In the genomic region with DNA sequence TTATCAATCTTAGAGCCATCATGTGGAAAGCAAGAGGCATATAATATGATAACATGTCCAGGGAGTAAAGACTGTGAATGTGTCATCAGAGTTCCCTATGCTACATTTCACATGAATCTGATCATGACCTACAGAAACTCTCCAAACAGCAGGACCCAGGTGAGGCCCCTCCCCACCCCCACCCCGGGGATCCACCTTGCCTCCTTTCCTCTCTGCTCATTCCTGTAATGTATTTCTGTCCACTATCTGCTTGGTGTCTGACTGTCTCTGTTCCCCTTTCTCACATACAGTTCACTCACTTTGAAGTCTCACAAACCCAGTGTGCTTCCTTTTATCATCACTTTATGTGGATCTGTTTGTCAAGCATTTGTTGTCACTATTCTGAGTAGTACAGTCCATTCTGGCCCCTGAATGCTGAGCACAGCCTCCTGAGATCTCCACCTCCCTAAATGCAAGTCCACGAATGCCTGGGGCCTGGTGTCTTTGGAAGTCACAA, we compare ENCODE assay signal across 18 cellular contexts.
A peak's percentile ranks its signal among the peaks of the same experiment; 100 is the strongest.
DNase-seq lines count a peak whose midpoint lies in the region; ATAC-seq and TF ChIP-seq lines count a peak whose summit lies in the region.
"Had no signal": no experiment of that assay in that cellular context is flagged by ENCODE, and none has a peak within 500 bp of the region (broad histone marks: within the 10 kb centered on the region; RNA-seq: fewer than 3 reads in every experiment).

No MANE protein-coding gene starts in this region.

- 0 out of 2 replicates have a peak, but pooled peaks cover 3% of the 10 kb centered on the region for H3K4me1 Mint-ChIP-seq in WTC11
- H3K4me1 Mint-ChIP-seq: activated naive CD4-positive, alpha-beta T cell treated with anti-CD3 and anti-CD28 coated beads, Interleukin-2, amount 50 U/mL, for 24 hours had no signal

- H3K27me3 ChIP-seq in H7 (ENCODE audit: control insufficient read depth, insufficient read depth, low read length): no peaks in the 10 kb centered on the region
- H3K27me3 ChIP-seq: BLaER1 treated with 17β-estradiol and CSF1 and Interleukin-3, amounts not matched to agents 10 nM and 100 nM had no signal

- no peaks in the 10 kb centered on the region; the same call in 1 of the 2 replicates for H3K27me3 Mint-ChIP-seq in WTC11 (ENCODE audit: low read depth)

- H3K27ac Mint-ChIP-seq in WTC11: peak overlapping the region; percentile 5; the same call in 1 of the 2 replicates
- H3K27ac Mint-ChIP-seq: activated naive CD4-positive, alpha-beta T cell treated with anti-CD3 and anti-CD28 coated beads, Interleukin-2, amount 50 U/mL, for 24 hours had no signal

- TF ChIP-seq CTCF in WTC11 (IDR thresholded peaks at IDR 0.05): no peak

- POLR2A ChIA-PET in WTC11 (lab: Charles Lee): no interaction called here

- H3K36me3 Mint-ChIP-seq in WTC11: no peaks in the 10 kb centered on the region
- H3K36me3 Mint-ChIP-seq: activated naive CD4-positive, alpha-beta T cell treated with anti-CD3 and anti-CD28 coated beads, Interleukin-2, amount 50 U/mL, for 24 hours had no signal

- H3K9me3 Mint-ChIP-seq in WTC11: peaks cover 24% of the 10 kb centered on the region
- H3K9me3 Mint-ChIP-seq: activated naive CD4-positive, alpha-beta T cell treated with anti-CD3 and anti-CD28 coated beads, Interleukin-2, amount 50 U/mL, for 24 hours had no signal

- ATAC-seq in GM18858 (IDR thresholded peaks at IDR 0.05; ENCODE audit: unreplicated experiment) (peak; percentile 70), GM21526 (IDR thresholded peaks at IDR 0.05; ENCODE audit: low FRiP score, unreplicated experiment) (peak; percentile 65), HG03066 (IDR thresholded peaks at IDR 0.05; ENCODE audit: low read depth, unreplicated experiment) (peak; percentile 53), WTC11 (no peak)
- ATAC-seq: HCT116, PC-3 had no signal

- CTCF ChIA-PET in WTC11 (lab: Charles Lee): interaction anchor here (1.3 kb wide), 1 partner anchor 148 kb away, joined by 6 read pairs; no protein-coding TSS in a partner anchor

- H3K36me3 ChIP-seq in H7 (replicated peaks; ENCODE audit: control insufficient read depth, insufficient read depth, low read length): no peaks in the 10 kb centered on the region
- H3K36me3 ChIP-seq: BLaER1 treated with 17β-estradiol and CSF1 and Interleukin-3, amounts not matched to agents 10 nM and 100 nM had no signal

- DNase-seq in WTC11 (ENCODE audit: low spot score) (no peak), NCI-H226 (no peak), H7 (no peak), H4 (ENCODE audit: low spot score) (no peak)
- DNase-seq in stimulated activated CD4-positive, alpha-beta T cell treated with anti-CD3 and anti-CD28 coated beads, Interleukin-4, amount 100 ng/mL, for 24 hours: no peak
- DNase-seq: erythroblast; KBM-7; mammary epithelial cell; NCI-H2107; PC-3; stimulated activated CD4-positive, alpha-beta T cell treated with anti-CD3 and anti-CD28 coated beads, Interleukin-15, amount 100 ng/mL, for 24 hours; stimulated activated naive CD4-positive, alpha-beta T cell treated with Interleukin-2 at 50 U/mL for 16 hours had no signal

- H3K4me3 Mint-ChIP-seq in WTC11: no peak overlapping the region
- H3K4me3 Mint-ChIP-seq: activated naive CD4-positive, alpha-beta T cell treated with anti-CD3 and anti-CD28 coated beads, Interleukin-2, amount 50 U/mL, for 24 hours had no signal

- H3K4me3 ChIP-seq in H7 (ENCODE audit: insufficient read depth, low read depth, low read length): no peak overlapping the region
- H3K4me3 ChIP-seq: BLaER1 treated with 17β-estradiol and CSF1 and Interleukin-3, amounts not matched to agents 10 nM and 100 nM had no signal

TF ChIP-seq in WTC11, 78 proteins besides CTCF, POLR2A, EP300 and RAD21 (continues in another document):
- TF ChIP-seq SOX15 (CRISPR knock-in tag; IDR thresholded peaks at IDR 0.05) (no peak), PREB (CRISPR knock-in tag; IDR thresholded peaks at IDR 0.05; ENCODE audit: borderline replicate concordance) (no peak), NFYB (CRISPR knock-in tag; conservative IDR thresholded peaks at IDR 0.05; ENCODE audit: low read depth) (no peak), ZNF423 (CRISPR knock-in tag; IDR thresholded peaks at IDR 0.05) (no peak), MYBL2 (CRISPR knock-in tag; IDR thresholded peaks at IDR 0.05) (no peak)
- TF ChIP-seq, protein P1, sequence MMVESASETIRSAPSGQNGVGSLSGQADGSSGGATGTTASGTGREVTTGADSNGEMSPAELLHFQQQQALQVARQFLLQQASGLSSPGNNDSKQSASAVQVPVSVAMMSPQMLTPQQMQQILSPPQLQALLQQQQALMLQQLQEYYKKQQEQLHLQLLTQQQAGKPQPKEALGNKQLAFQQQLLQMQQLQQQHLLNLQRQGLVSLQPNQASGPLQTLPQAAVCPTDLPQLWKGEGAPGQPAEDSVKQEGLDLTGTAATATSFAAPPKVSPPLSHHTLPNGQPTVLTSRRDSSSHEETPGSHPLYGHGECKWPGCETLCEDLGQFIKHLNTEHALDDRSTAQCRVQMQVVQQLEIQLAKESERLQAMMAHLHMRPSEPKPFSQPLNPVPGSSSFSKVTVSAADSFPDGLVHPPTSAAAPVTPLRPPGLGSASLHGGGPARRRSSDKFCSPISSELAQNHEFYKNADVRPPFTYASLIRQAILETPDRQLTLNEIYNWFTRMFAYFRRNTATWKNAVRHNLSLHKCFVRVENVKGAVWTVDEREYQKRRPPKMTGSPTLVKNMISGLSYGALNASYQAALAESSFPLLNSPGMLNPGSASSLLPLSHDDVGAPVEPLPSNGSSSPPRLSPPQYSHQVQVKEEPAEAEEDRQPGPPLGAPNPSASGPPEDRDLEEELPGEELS (CRISPR knock-in tag; IDR thresholded peaks at IDR 0.05): no peak
- TF ChIP-seq, protein P2, sequence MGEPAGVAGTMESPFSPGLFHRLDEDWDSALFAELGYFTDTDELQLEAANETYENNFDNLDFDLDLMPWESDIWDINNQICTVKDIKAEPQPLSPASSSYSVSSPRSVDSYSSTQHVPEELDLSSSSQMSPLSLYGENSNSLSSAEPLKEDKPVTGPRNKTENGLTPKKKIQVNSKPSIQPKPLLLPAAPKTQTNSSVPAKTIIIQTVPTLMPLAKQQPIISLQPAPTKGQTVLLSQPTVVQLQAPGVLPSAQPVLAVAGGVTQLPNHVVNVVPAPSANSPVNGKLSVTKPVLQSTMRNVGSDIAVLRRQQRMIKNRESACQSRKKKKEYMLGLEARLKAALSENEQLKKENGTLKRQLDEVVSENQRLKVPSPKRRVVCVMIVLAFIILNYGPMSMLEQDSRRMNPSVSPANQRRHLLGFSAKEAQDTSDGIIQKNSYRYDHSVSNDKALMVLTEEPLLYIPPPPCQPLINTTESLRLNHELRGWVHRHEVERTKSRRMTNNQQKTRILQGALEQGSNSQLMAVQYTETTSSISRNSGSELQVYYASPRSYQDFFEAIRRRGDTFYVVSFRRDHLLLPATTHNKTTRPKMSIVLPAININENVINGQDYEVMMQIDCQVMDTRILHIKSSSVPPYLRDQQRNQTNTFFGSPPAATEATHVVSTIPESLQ (CRISPR knock-in tag; IDR thresholded peaks at IDR 0.05): no peak
- TF ChIP-seq, protein P3, sequence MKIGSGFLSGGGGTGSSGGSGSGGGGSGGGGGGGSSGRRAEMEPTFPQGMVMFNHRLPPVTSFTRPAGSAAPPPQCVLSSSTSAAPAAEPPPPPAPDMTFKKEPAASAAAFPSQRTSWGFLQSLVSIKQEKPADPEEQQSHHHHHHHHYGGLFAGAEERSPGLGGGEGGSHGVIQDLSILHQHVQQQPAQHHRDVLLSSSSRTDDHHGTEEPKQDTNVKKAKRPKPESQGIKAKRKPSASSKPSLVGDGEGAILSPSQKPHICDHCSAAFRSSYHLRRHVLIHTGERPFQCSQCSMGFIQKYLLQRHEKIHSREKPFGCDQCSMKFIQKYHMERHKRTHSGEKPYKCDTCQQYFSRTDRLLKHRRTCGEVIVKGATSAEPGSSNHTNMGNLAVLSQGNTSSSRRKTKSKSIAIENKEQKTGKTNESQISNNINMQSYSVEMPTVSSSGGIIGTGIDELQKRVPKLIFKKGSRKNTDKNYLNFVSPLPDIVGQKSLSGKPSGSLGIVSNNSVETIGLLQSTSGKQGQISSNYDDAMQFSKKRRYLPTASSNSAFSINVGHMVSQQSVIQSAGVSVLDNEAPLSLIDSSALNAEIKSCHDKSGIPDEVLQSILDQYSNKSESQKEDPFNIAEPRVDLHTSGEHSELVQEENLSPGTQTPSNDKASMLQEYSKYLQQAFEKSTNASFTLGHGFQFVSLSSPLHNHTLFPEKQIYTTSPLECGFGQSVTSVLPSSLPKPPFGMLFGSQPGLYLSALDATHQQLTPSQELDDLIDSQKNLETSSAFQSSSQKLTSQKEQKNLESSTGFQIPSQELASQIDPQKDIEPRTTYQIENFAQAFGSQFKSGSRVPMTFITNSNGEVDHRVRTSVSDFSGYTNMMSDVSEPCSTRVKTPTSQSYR (CRISPR knock-in tag; IDR thresholded peaks at IDR 0.05): no peak
- TF ChIP-seq, protein P4, sequence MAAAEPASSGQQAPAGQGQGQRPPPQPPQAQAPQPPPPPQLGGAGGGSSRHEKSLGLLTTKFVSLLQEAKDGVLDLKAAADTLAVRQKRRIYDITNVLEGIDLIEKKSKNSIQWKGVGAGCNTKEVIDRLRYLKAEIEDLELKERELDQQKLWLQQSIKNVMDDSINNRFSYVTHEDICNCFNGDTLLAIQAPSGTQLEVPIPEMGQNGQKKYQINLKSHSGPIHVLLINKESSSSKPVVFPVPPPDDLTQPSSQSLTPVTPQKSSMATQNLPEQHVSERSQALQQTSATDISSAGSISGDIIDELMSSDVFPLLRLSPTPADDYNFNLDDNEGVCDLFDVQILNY (CRISPR knock-in tag; IDR thresholded peaks at IDR 0.05): no peak
